ENCODE assay signal across 1 cellular context in genomic region chr2:102240640-102241370, GRCh38.
TF ChIP-seq lines count a peak whose summit lies in the region.

No MANE protein-coding gene starts in this region.

TF ChIP-seq in WTC11, 78 proteins besides CTCF, POLR2A, EP300 and RAD21 (continued from another document):
- no peak for TF ChIP-seq FOXP1 (CRISPR knock-in tag; IDR thresholded peaks at IDR 0.05; ENCODE audit: borderline replicate concordance)
